In the genomic region with DNA sequence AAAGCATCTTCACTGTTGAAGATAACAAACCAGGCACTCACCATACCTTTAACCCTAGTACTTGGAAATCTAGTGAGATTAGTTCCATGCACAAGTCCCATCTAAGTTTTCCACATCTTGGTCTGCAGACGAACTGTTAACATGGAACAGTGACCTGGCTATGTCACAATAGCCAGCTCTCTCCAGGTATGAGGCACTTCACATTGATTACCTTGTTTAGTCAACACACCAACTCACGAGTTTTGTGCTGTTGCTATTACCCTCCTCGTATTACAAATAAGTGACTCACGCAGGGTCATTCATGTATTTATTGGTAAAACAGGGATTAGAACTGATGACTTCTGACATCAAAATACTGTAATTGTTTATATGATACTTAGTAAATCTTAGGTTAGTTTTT, we compare ENCODE assay signal across 15 cellular contexts. TPM values are rescaled to one million over a fixed set of nuclear protein-coding genes. Genes with fewer than 3 reads are reported as not detected.
"Had no signal": no experiment of that assay in that cellular context is flagged by ENCODE, and none has a peak within 500 bp of the region (broad histone marks: within the 10 kb centered on the region; RNA-seq: fewer than 3 reads in every experiment).

No MANE protein-coding gene starts in this region.

- H3K4me3 Mint-ChIP-seq: activated CD4-positive, alpha-beta memory T cell treated with anti-CD3 and anti-CD28 coated beads, Interleukin-2, amount 10 ng/mL, durations not matched to agents 7 days and 5 days; activated naive CD4-positive, alpha-beta T cell treated with anti-CD3 and anti-CD28 coated beads, Interleukin-2, amount 10 ng/mL, durations not matched to agents 7 days and 5 days; activated T-cell treated with anti-CD3 and anti-CD28 coated beads, Interleukin-2, amount 50 U/mL, for 24 hours; effector memory CD8-positive, alpha-beta T cell; naive thymus-derived CD4-positive, alpha-beta T cell; stimulated activated effector memory CD8-positive, alpha-beta T cell treated with anti-CD3 and anti-CD28 coated beads, Interleukin-12 subunit alpha, Interleukin-12 subunit beta, amount 100 ng/mL, for 72 hours; WTC11 had no signal

- H3K4me1 ChIP-seq: parathyroid adenoma had no signal

- H3K4me1 Mint-ChIP-seq: activated CD4-positive, alpha-beta memory T cell treated with anti-CD3 and anti-CD28 coated beads, Interleukin-2, amount 10 ng/mL, durations not matched to agents 7 days and 5 days; activated naive CD4-positive, alpha-beta T cell treated with anti-CD3 and anti-CD28 coated beads, Interleukin-2, amount 10 ng/mL, durations not matched to agents 7 days and 5 days; naive thymus-derived CD4-positive, alpha-beta T cell; stimulated activated effector memory CD8-positive, alpha-beta T cell treated with anti-CD3 and anti-CD28 coated beads, Interleukin-12 subunit alpha, Interleukin-12 subunit beta, amount 100 ng/mL, for 72 hours; WTC11 had no signal

- H3K4me3 ChIP-seq: gastrocnemius medialis, heart left ventricle, thoracic aorta had no signal

- H2AFZ ChIP-seq: parathyroid adenoma had no signal

- ATAC-seq: effector memory CD8-positive, alpha-beta T cell; gastrocnemius medialis; heart left ventricle; naive thymus-derived CD4-positive, alpha-beta T cell; stimulated activated effector memory CD8-positive, alpha-beta T cell treated with anti-CD3 and anti-CD28 coated beads, Interleukin-12 subunit alpha, Interleukin-12 subunit beta, amount 100 ng/mL, for 72 hours; WTC11 had no signal

- H3K27me3 ChIP-seq: gastrocnemius medialis, heart left ventricle had no signal

- H3K27me3 Mint-ChIP-seq: activated naive CD4-positive, alpha-beta T cell treated with anti-CD3 and anti-CD28 coated beads, Interleukin-2, amount 10 ng/mL, durations not matched to agents 7 days and 5 days had no signal

- H3K36me3 Mint-ChIP-seq: activated naive CD4-positive, alpha-beta T cell treated with anti-CD3 and anti-CD28 coated beads, Interleukin-2, amount 10 ng/mL, durations not matched to agents 7 days and 5 days; naive thymus-derived CD4-positive, alpha-beta T cell; stimulated activated effector memory CD8-positive, alpha-beta T cell treated with anti-CD3 and anti-CD28 coated beads, Interleukin-12 subunit alpha, Interleukin-12 subunit beta, amount 100 ng/mL, for 72 hours; WTC11 had no signal

- H3K27ac Mint-ChIP-seq: activated CD4-positive, alpha-beta memory T cell treated with anti-CD3 and anti-CD28 coated beads, Interleukin-2, amount 10 ng/mL, durations not matched to agents 7 days and 5 days; activated naive CD4-positive, alpha-beta T cell treated with anti-CD3 and anti-CD28 coated beads, Interleukin-2, amount 10 ng/mL, durations not matched to agents 7 days and 5 days; activated T-cell treated with anti-CD3 and anti-CD28 coated beads, Interleukin-2, amount 50 U/mL, for 24 hours; effector memory CD8-positive, alpha-beta T cell; naive thymus-derived CD4-positive, alpha-beta T cell; stimulated activated effector memory CD8-positive, alpha-beta T cell treated with anti-CD3 and anti-CD28 coated beads, Interleukin-12 subunit alpha, Interleukin-12 subunit beta, amount 100 ng/mL, for 72 hours; WTC11 had no signal

- H3K79me2 ChIP-seq: parathyroid adenoma had no signal

- H3K27ac ChIP-seq: gastrocnemius medialis, heart left ventricle, parathyroid adenoma, thoracic aorta had no signal

- DNase-seq: activated CD4-positive, alpha-beta memory T cell treated with anti-CD3 and anti-CD28 coated beads, Interleukin-2, amount 10 ng/mL, durations not matched to agents 7 days and 5 days; activated CD4-positive, alpha-beta T cell treated with anti-CD3 and anti-CD28 coated beads for 4 hours; activated naive CD4-positive, alpha-beta T cell treated with anti-CD3 and anti-CD28 coated beads, Interleukin-2, amount 10 ng/mL, durations not matched to agents 7 days and 5 days; activated T-cell treated with anti-CD3 and anti-CD28 coated beads, Interleukin-2, amount 50 U/mL, for 24 hours; dermis blood vessel endothelial cell; effector memory CD8-positive, alpha-beta T cell; gastrocnemius medialis; heart left ventricle; naive thymus-derived CD4-positive, alpha-beta T cell; stimulated activated CD4-positive, alpha-beta T cell treated with anti-CD3 and anti-CD28 coated beads, Interleukin-12 subunit alpha, Interleukin-12 subunit beta, amount 100 ng/mL, for 4 hours; stimulated activated CD4-positive, alpha-beta T cell treated with anti-CD3 and anti-CD28 coated beads, Interleukin-2, amount 100 ng/mL, for 24 hours had no signal

- H3K9me3 ChIP-seq: gastrocnemius medialis, heart left ventricle, thoracic aorta had no signal

- H3K9me3 Mint-ChIP-seq: activated CD4-positive, alpha-beta memory T cell treated with anti-CD3 and anti-CD28 coated beads, Interleukin-2, amount 10 ng/mL, durations not matched to agents 7 days and 5 days; activated naive CD4-positive, alpha-beta T cell treated with anti-CD3 and anti-CD28 coated beads, Interleukin-2, amount 10 ng/mL, durations not matched to agents 7 days and 5 days; activated T-cell treated with anti-CD3 and anti-CD28 coated beads, Interleukin-2, amount 50 U/mL, for 24 hours; effector memory CD8-positive, alpha-beta T cell; stimulated activated effector memory CD8-positive, alpha-beta T cell treated with anti-CD3 and anti-CD28 coated beads, Interleukin-12 subunit alpha, Interleukin-12 subunit beta, amount 100 ng/mL, for 72 hours had no signal

- H3K9ac ChIP-seq: parathyroid adenoma had no signal

RNA-seq across cellular contexts. Expression of a gene that starts 36.4 kb away (rescaled TPM):
- total RNA-seq: activated CD4-positive, alpha-beta memory T cell treated with anti-CD3 and anti-CD28 coated beads, Interleukin-2, amount 10 ng/mL, durations not matched to agents 7 days and 5 days had no signal
